In genomic region chr1:203557958-203558760, GRCh38 we compare ENCODE assay signal across 10 cellular contexts.
DNase-seq lines count a peak whose midpoint lies in the region; ATAC-seq, FAIRE-seq and TF ChIP-seq lines count a peak whose summit lies in the region.
"Had no signal": no experiment of that assay in that cellular context is flagged by ENCODE, and none has a peak within 500 bp of the region (broad histone marks: within the 10 kb centered on the region; RNA-seq: fewer than 3 reads in every experiment).

No MANE protein-coding gene starts in this region.

- H4K20me1 ChIP-seq in keratinocyte (ENCODE audit: control insufficient read depth, extremely low read depth, insufficient read depth, low read length): no peaks in the 10 kb centered on the region

- FAIRE-seq in keratinocyte (lab: Jason Lieb, UNC): peak; percentile 100
- FAIRE-seq: A204.1 had no signal

- no peaks in the 10 kb centered on the region for H3K9me3 ChIP-seq in keratinocyte (ENCODE audit: control insufficient read depth, low read depth, low read length)
- no peaks in the 10 kb centered on the region for H3K9me3 ChIP-seq in tibial nerve

- TF ChIP-seq CTCF in astrocyte of the cerebellum (IDR thresholded peaks at IDR 0.05; ENCODE audit: low read depth, low read length, missing control alignments) (no peak), keratinocyte (optimal IDR thresholded peaks at IDR 0.05 in 1 of 3, IDR thresholded peaks at IDR 0.05 in 1 of 3, conservative IDR thresholded peaks at IDR 0.05 in 1 of 3; ENCODE audit: extremely low read depth in 1 of 3, insufficient read depth in 2 of 3, low read length in 3 of 3) (no peak), tibial nerve (IDR thresholded peaks at IDR 0.05) (no peak)

- WGBS in tibial nerve, 2 donors: 48 to 59% methylated on average over 5 of the region's 5 CpGs

- no peak overlapping the region for H3K4me3 ChIP-seq in astrocyte of the cerebellum (ENCODE audit: low read depth, low read length)
- H3K4me3 ChIP-seq in keratinocyte (ENCODE audit: control insufficient read depth in 2 of 3, extremely low read depth in 1 of 3, insufficient read depth in 2 of 3, low read depth in 1 of 3, low read length in 3 of 3): no peak overlapping the region
- no peak overlapping the region for H3K4me3 ChIP-seq in tibial nerve

- peak in 1 of 2 donors; percentile 86 for TF ChIP-seq EP300 in tibial nerve (IDR thresholded peaks at IDR 0.05)

- ATAC-seq in GM18511 (IDR thresholded peaks at IDR 0.05; ENCODE audit: unreplicated experiment) (no peak), GM21576 (IDR thresholded peaks at IDR 0.05; ENCODE audit: unreplicated experiment) (no peak)

- H3K4me1 ChIP-seq in keratinocyte (ENCODE audit: control insufficient read depth, extremely low read depth, insufficient read depth, low read length) (peaks cover 38% of the 10 kb centered on the region), tibial nerve (peaks cover 0 to 58% (median 19%) of the 10 kb centered on the region in 4 donors)

- TF ChIP-seq POLR2A in tibial nerve (IDR thresholded peaks at IDR 0.05): no peak

- in situ Hi-C loops in astrocyte of the cerebellum (cut with HindIII; ENCODE audit: low sequenced_read_pairs): no loop called here

- H3K9me1 ChIP-seq in keratinocyte (ENCODE audit: control insufficient read depth, extremely low read depth, insufficient read depth, low read length): peaks cover 4% of the 10 kb centered on the region

- H3K79me2 ChIP-seq in keratinocyte (ENCODE audit: control insufficient read depth, insufficient read depth, low read length): no peaks in the 10 kb centered on the region

- no peak overlapping the region for H2AFZ ChIP-seq in keratinocyte (ENCODE audit: control insufficient read depth, low read length)

- dilution Hi-C loops in keratinocyte (cut with MboI; ENCODE audit: extremely low pct_ligation_motif_present, low sequenced_read_pairs): no loop called here

- H3K27ac ChIP-seq in keratinocyte (ENCODE audit: control insufficient read depth, insufficient read depth, low read length): peak overlapping the region; percentile 66
- H3K27ac ChIP-seq in tibial nerve: peak overlapping the region; percentile 37 to 93 (median 68)
- H3K27ac ChIP-seq: WERI-Rb-1 had no signal

- H3K27me3 ChIP-seq in keratinocyte (ENCODE audit: control insufficient read depth, extremely low read depth, insufficient read depth, low read length) (no peaks in the 10 kb centered on the region), tibial nerve (no peaks in the 10 kb centered on the region)

- H3K36me3 ChIP-seq in keratinocyte (ENCODE audit: control insufficient read depth in 2 of 2, extremely low read depth in 1 of 2, insufficient read depth in 2 of 2, low read length in 2 of 2): no peaks in the 10 kb centered on the region
- H3K36me3 ChIP-seq in tibial nerve: no peaks in the 10 kb centered on the region
- H3K36me3 ChIP-seq: WERI-Rb-1 had no signal

- H3K4me2 ChIP-seq in keratinocyte (ENCODE audit: control insufficient read depth, extremely low read depth, insufficient read depth, low read depth, low read length): peak overlapping the region; percentile 73

- H3K9ac ChIP-seq in keratinocyte (ENCODE audit: control insufficient read depth, extremely low read depth, insufficient read depth, low read length): peak overlapping the region; percentile 41

- DNase-seq in NCI-H1105 (lab: John Stamatoyannopoulos, UW) (peak; percentile 1), NCI-H1105 treated with DMSO at 0.1 percent for 48 hours (lab: John Stamatoyannopoulos, UW) (no peak), astrocyte of the cerebellum (ENCODE audit: low read depth) (peak; percentile 83), keratinocyte (ENCODE audit: low read depth, low spot score) (peak; percentile 91), tibial nerve (ENCODE audit: low spot score in 2 of 2) (peak; percentile 30 to 68), DMS114 treated with DMSO at 0.1 percent for 48 hours (lab: John Stamatoyannopoulos, UW; ENCODE audit: unreplicated experiment) (no peak)
- DNase-seq: WERI-Rb-1 had no signal

Comparison
In these comparisons a context has a peak if more than half of its experiments do, and no peak if none do; other contexts are left out.
1. DNase-seq: peak in NCI-H1105 (single experiment), astrocyte of the cerebellum (single experiment), keratinocyte (single experiment) and tibial nerve (2 of 2); none in NCI-H1105 treated with DMSO at 0.1 percent for 48 hours (single experiment) and DMS114 treated with DMSO at 0.1 percent for 48 hours (single experiment).